In the genomic region with DNA sequence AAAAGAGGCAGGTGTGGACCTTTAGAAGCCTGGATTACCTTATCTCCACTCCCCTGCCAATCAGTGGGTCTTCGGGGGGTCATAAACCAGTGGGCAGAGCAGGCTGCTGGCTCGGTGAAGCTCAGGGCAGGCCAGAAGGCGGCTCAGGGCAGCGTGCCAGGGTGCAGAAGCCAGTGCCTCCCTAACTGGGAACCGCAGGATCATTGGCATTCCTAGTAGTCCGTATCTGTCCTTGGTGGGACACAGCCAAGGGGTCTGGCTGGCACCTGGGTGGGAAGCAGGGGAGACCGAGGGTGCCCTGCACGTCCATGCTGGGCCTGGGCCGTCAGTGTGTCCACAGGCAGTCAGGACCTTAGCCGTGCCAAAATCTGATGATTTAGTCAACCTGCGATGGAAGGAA, we compare ENCODE assay signal across 17 cellular contexts.
"Had no signal": no experiment of that assay in that cellular context is flagged by ENCODE, and none has a peak within 500 bp of the region (broad histone marks: within the 10 kb centered on the region; RNA-seq: fewer than 3 reads in every experiment).

No MANE protein-coding gene starts in this region.

- H3K4me2 ChIP-seq: smooth muscle cell had no signal

- H3K4me1 ChIP-seq: gastroesophageal sphincter had no signal

- H3K27me3 ChIP-seq: gastroesophageal sphincter, heart right ventricle, right atrium auricular region, upper lobe of right lung had no signal

- ATAC-seq: gastroesophageal sphincter; left lobe of liver; naive thymus-derived CD8-positive, alpha-beta T cell; upper lobe of right lung had no signal

- H3K27ac ChIP-seq: gastroesophageal sphincter, heart right ventricle, right atrium auricular region had no signal

- H3K4me3 ChIP-seq: gastroesophageal sphincter, heart right ventricle, right atrium auricular region, smooth muscle cell, upper lobe of right lung had no signal

- H3K9me3 ChIP-seq: gastroesophageal sphincter, heart right ventricle, right atrium auricular region, upper lobe of right lung had no signal

- DNase-seq: activated CD4-positive, alpha-beta T cell treated with anti-CD3 and anti-CD28 coated beads, Interleukin-2, amount 10 ng/mL, durations not matched to agents 7 days and 5 days; activated CD8-positive, alpha-beta memory T cell treated with anti-CD3 and anti-CD28 coated beads for 24 hours; activated naive CD8-positive, alpha-beta T cell treated with anti-CD3 and anti-CD28 coated beads for 36 hours; amygdala; endodermal cell; erythroblast; naive thymus-derived CD8-positive, alpha-beta T cell; nucleus accumbens; stimulated activated CD4-positive, alpha-beta T cell treated with anti-CD3 and anti-CD28 coated beads, Interleukin-4, amount 100 ng/mL, for 4 hours; stimulated activated CD8-positive, alpha-beta memory T cell treated with anti-CD3 and anti-CD28 coated beads, Interleukin-4, amount 100 ng/mL, for 48 hours; SW 1271; upper lobe of right lung had no signal
